In genomic region chr2:51165534-51166260, GRCh38 we compare ENCODE assay signal across 13 cellular contexts.
A peak's percentile ranks its signal among the peaks of the same experiment; 100 is the strongest.
DNase-seq lines count a peak whose midpoint lies in the region; ATAC-seq lines count a peak whose summit lies in the region.
"Had no signal": no experiment of that assay in that cellular context is flagged by ENCODE, and none has a peak within 500 bp of the region (broad histone marks: within the 10 kb centered on the region; RNA-seq: fewer than 3 reads in every experiment).

No MANE protein-coding gene starts in this region.

- DNase-seq in COR-L47 (lab: John Stamatoyannopoulos, UW): peak; percentile 49
- DNase-seq in HT1080 (ENCODE audit: low read depth): peak; percentile 38
- peak; percentile 4 for DNase-seq in SKM-1 (lab: John Stamatoyannopoulos, UW; ENCODE audit: unreplicated experiment)
- peak; percentile 41 for DNase-seq in iris pigment epithelial cell (ENCODE audit: low read depth)
- DNase-seq in activated T-cell treated with anti-CD3 and anti-CD28 coated beads, Interleukin-2, amount 50 U/mL, for 48 hours: no peak
- DNase-seq in islet precursor cell: no peak
- DNase-seq: activated B cell treated with CpG ODN at 0.5 μM for 24 hours; activated effector memory CD4-positive, alpha-beta T cell treated with anti-CD3 and anti-CD28 coated beads, Interleukin-2, amount 50 U/mL, for 16 hours; body of pancreas; NCI-H2171 treated with DMSO at 0.1 percent for 48 hours; pancreas; stimulated activated naive CD4-positive, alpha-beta T cell had no signal

- no peak for ATAC-seq in GM19467 (IDR thresholded peaks at IDR 0.05; ENCODE audit: unreplicated experiment)
- ATAC-seq: body of pancreas had no signal

Comparison
In these comparisons a context has a peak if more than half of its experiments do, and no peak if none do; other contexts are left out.
1. DNase-seq: peak in COR-L47 (single experiment), HT1080 (single experiment), SKM-1 (single experiment) and iris pigment epithelial cell (single experiment); none in activated T-cell treated with anti-CD3 and anti-CD28 coated beads, Interleukin-2, amount 50 U/mL, for 48 hours (0 of 2) and islet precursor cell (single experiment).